ENCODE assay signal across 20 cellular contexts in genomic region chr10:6133331-6134098, GRCh38.
"Had no signal": no experiment of that assay in that cellular context is flagged by ENCODE, and none has a peak within 500 bp of the region (broad histone marks: within the 10 kb centered on the region; RNA-seq: fewer than 3 reads in every experiment).

No MANE protein-coding gene starts in this region.

- H3K4me3 ChIP-seq: hepatocyte, lower lobe of right lung, suprapubic skin, transverse colon, vagina had no signal

- H3K27ac Mint-ChIP-seq: activated B cell treated with CpG ODN at 0.5 μM for 24 hours; activated CD4-positive, alpha-beta memory T cell treated with anti-CD3 and anti-CD28 coated beads for 36 hours; activated naive CD4-positive, alpha-beta T cell treated with anti-CD3 and anti-CD28 coated beads for 36 hours; stimulated activated naive CD8-positive, alpha-beta T cell treated with anti-CD3 and anti-CD28 coated beads, Interleukin-15, amount 100 ng/mL, for 72 hours had no signal

- H3K36me3 Mint-ChIP-seq: activated CD4-positive, alpha-beta memory T cell treated with anti-CD3 and anti-CD28 coated beads for 36 hours; natural killer cell treated with Interleukin-12 subunit alpha and Interleukin-12 subunit beta and Interleukin-15 and Interleukin-18, amount 100 ng/mL, for 72 hours had no signal

- H3K4me3 Mint-ChIP-seq: activated B cell treated with CpG ODN at 0.5 μM for 24 hours; activated CD4-positive, alpha-beta memory T cell treated with anti-CD3 and anti-CD28 coated beads for 36 hours; activated naive CD4-positive, alpha-beta T cell treated with anti-CD3 and anti-CD28 coated beads for 36 hours; natural killer cell treated with Interleukin-12 subunit alpha and Interleukin-12 subunit beta and Interleukin-15 and Interleukin-18, amount 100 ng/mL, for 72 hours; stimulated activated naive CD8-positive, alpha-beta T cell treated with anti-CD3 and anti-CD28 coated beads, Interleukin-15, amount 100 ng/mL, for 72 hours had no signal

- H3K36me3 ChIP-seq: brain microvascular endothelial cell, lower lobe of right lung, suprapubic skin, transverse colon, vagina had no signal

- H3K27ac ChIP-seq: brain microvascular endothelial cell, foreskin keratinocyte, hepatocyte, lower lobe of right lung, suprapubic skin, transverse colon, vagina had no signal

- H3K27me3 ChIP-seq: brain microvascular endothelial cell, foreskin keratinocyte, suprapubic skin, vagina had no signal

- DNase-seq: activated B cell treated with CpG ODN at 0.5 μM for 24 hours; activated CD4-positive, alpha-beta memory T cell treated with anti-CD3 and anti-CD28 coated beads for 36 hours; activated CD4-positive, alpha-beta T cell treated with anti-CD3 and anti-CD28 coated beads for 4 hours; activated naive CD4-positive, alpha-beta T cell treated with anti-CD3 and anti-CD28 coated beads for 36 hours; activated T-cell treated with anti-CD3 and anti-CD28 coated beads for 4 hours; brain microvascular endothelial cell; central memory CD4-positive, alpha-beta T cell; foreskin keratinocyte; lower lobe of right lung; nucleus accumbens; stimulated activated CD4-positive, alpha-beta T cell treated with anti-CD3 and anti-CD28 coated beads, Interleukin-2, amount 100 ng/mL, for 24 hours; stimulated activated naive CD8-positive, alpha-beta T cell treated with anti-CD3 and anti-CD28 coated beads, Interleukin-15, amount 100 ng/mL, for 72 hours; T-helper 2 cell; transverse colon had no signal

- FAIRE-seq: colon, islet of Langerhans had no signal

- H3K9me3 ChIP-seq: lower lobe of right lung, suprapubic skin, transverse colon, vagina had no signal

- ATAC-seq: foreskin keratinocyte; lower lobe of right lung; natural killer cell treated with Interleukin-12 subunit alpha and Interleukin-12 subunit beta and Interleukin-15 and Interleukin-18, amount 100 ng/mL, for 72 hours; stimulated activated naive CD8-positive, alpha-beta T cell treated with anti-CD3 and anti-CD28 coated beads, Interleukin-15, amount 100 ng/mL, for 72 hours had no signal
